ENCODE assay signal across 2 cellular contexts in genomic region chr1:26909951-26910342, GRCh38.
TF ChIP-seq lines count a peak whose summit lies in the region.

No MANE protein-coding gene starts in this region.

TF ChIP-seq in HepG2, 621 proteins besides CTCF, POLR2A, EP300 and RAD21:
- TF ChIP-seq TFDP1 (CRISPR knock-in tag; IDR thresholded peaks at IDR 0.05; ENCODE audit: borderline replicate concordance) (no peak), TRAFD1 (CRISPR knock-in tag; IDR thresholded peaks at IDR 0.05; ENCODE audit: borderline replicate concordance) (0 out of 2 replicates have a peak, but pooled peaks have one; percentile 4), AGO1 (IDR thresholded peaks at IDR 0.05; ENCODE audit: low read depth, low read length, poor library complexity, severe bottlenecking) (peak; percentile 96), ZNF639 (CRISPR knock-in tag; conservative IDR thresholded peaks at IDR 0.05) (0 out of 2 replicates have a peak, but pooled peaks have one; percentile 12), PAF1 (CRISPR knock-in tag; IDR thresholded peaks at IDR 0.05) (0 out of 2 replicates have a peak, but pooled peaks have one; percentile 70), GMEB2 (CRISPR knock-in tag; IDR thresholded peaks at IDR 0.05; ENCODE audit: low read depth) (no peak), RBM22 (optimal IDR thresholded peaks at IDR 0.05; ENCODE audit: low read length) (peak; percentile 12), DNMT1 (CRISPR knock-in tag; IDR thresholded peaks at IDR 0.05) (peak; percentile 59; the same call in 1 of the 2 replicates), MTF2 (CRISPR knock-in tag; IDR thresholded peaks at IDR 0.05; ENCODE audit: borderline replicate concordance) (0 out of 2 replicates have a peak, but pooled peaks have one; percentile 47), RBFOX2 (IDR thresholded peaks at IDR 0.05; ENCODE audit: low read depth, low read length) (peak; percentile 62), NCOA1 (CRISPR knock-in tag; IDR thresholded peaks at IDR 0.05) (0 out of 2 replicates have a peak, but pooled peaks have one; percentile 8)

TF ChIP-seq in SK-N-SH treated with all-trans-retinoic acid at 6 μM for 48 hours, 23 proteins besides CTCF, POLR2A, EP300 and RAD21:
- no peak for TF ChIP-seq POU6F1 (CRISPR knock-in tag; IDR thresholded peaks at IDR 0.05; ENCODE audit: borderline replicate concordance, low read depth)
- TF ChIP-seq ZNF8 (CRISPR knock-in tag; IDR thresholded peaks at IDR 0.05), result no peak
- TF ChIP-seq ESRRG (CRISPR knock-in tag; IDR thresholded peaks at IDR 0.05), result no peak
- TF ChIP-seq TSHZ2 (CRISPR knock-in tag; IDR thresholded peaks at IDR 0.05), result no peak
- TF ChIP-seq BACH2 (CRISPR knock-in tag; IDR thresholded peaks at IDR 0.05; ENCODE audit: borderline replicate concordance), result no peak
- TF ChIP-seq OSR1 (CRISPR knock-in tag; IDR thresholded peaks at IDR 0.05), result no peak
- no peak for TF ChIP-seq RARB (CRISPR knock-in tag; IDR thresholded peaks at IDR 0.05)
- TF ChIP-seq PATZ1 (CRISPR knock-in tag; IDR thresholded peaks at IDR 0.05; ENCODE audit: borderline replicate concordance), result no peak
- no peak for TF ChIP-seq ISL1 (CRISPR knock-in tag; IDR thresholded peaks at IDR 0.05)
- TF ChIP-seq SNAI2 (CRISPR knock-in tag; IDR thresholded peaks at IDR 0.05), result no peak
